In the genomic region with DNA sequence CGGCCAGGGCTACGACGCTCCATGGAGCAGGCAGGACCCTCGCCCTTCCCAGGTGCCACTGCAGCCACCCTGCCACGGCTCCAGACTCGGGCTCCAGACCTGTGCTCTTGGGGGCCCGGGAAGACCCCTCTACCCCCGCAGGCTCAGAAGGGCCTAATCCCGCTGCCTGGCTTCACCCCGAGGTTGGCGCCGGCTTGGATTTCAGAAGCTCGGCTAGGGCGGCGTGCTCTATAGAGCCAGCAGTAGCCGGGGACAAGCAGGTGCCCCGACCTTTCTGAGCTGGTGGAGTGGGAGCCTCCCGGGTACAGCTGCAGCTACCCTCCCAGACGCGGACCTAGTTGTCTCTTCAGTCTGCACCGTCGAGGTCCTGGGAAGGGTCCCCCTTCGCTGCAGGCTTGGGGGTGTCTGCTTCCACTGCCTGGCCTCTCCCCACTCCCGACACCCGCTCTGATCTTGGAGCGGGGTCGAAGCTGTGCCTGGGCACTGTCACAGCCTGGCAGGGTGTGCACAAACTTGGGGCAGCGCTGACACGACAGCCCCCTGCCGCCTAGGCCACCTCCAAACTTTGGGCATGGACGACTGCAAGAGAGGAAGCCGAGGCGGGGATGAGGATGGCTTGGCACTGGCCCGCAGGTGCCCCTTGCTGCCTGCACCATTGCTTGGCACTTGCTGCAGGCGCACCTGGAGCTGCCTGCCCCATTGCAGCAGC, we compare ENCODE assay signal across 17 cellular contexts.
"Had no signal": no experiment of that assay in that cellular context is flagged by ENCODE, and none has a peak within 500 bp of the region (broad histone marks: within the 10 kb centered on the region; RNA-seq: fewer than 3 reads in every experiment).

No MANE protein-coding gene starts in this region.

- FAIRE-seq: bronchial epithelial cell, islet of Langerhans had no signal

- H3K4me3 ChIP-seq: ascending aorta, dorsolateral prefrontal cortex, gastrocnemius medialis, psoas muscle, tibial artery had no signal

- H3K9me3 ChIP-seq: ascending aorta, gastrocnemius medialis, psoas muscle, tibial artery had no signal

- H3K4me1 ChIP-seq: ascending aorta, gastrocnemius medialis, psoas muscle had no signal

- DNase-seq: activated CD4-positive, alpha-beta T cell treated with anti-CD3 and anti-CD28 coated beads for 1 hour; activated CD4-positive, alpha-beta T cell treated with anti-CD3 and anti-CD28 coated beads, Interleukin-2, amount 50 U/mL, for 4 hours; activated naive CD4-positive, alpha-beta T cell; activated naive CD8-positive, alpha-beta T cell treated with anti-CD3 and anti-CD28 coated beads, Interleukin-2, amount 50 U/mL, for 24 hours; activated T-cell treated with anti-CD3 and anti-CD28 coated beads for 4 hours; dorsolateral prefrontal cortex; erythroblast; gastrocnemius medialis; midbrain; stimulated activated CD4-positive, alpha-beta T cell treated with anti-CD3 and anti-CD28 coated beads, Interleukin-12 subunit alpha, Interleukin-12 subunit beta, amount 100 ng/mL, for 4 hours; stimulated activated CD4-positive, alpha-beta T cell treated with anti-CD3 and anti-CD28 coated beads, Interleukin-2, amount 100 ng/mL, for 24 hours; tibial artery had no signal

- H3K27me3 ChIP-seq: ascending aorta, dorsolateral prefrontal cortex, gastrocnemius medialis, tibial artery had no signal

- ATAC-seq: activated naive CD8-positive, alpha-beta T cell treated with anti-CD3 and anti-CD28 coated beads, Interleukin-2, amount 50 U/mL, for 24 hours; gastrocnemius medialis; psoas muscle; stimulated activated memory B cell treated with anti-CD40 and anti-IgM and Interleukin-4, amounts not matched to agents 10 μg/mL and 1 μg/mL and 100 μg/mL, for 72 hours had no signal

- H3K36me3 ChIP-seq: ascending aorta, gastrocnemius medialis, tibial artery had no signal

- H3K27ac ChIP-seq: ascending aorta, dorsolateral prefrontal cortex, gastrocnemius medialis, psoas muscle, tibial artery had no signal
